ENCODE assay signal across 8 cellular contexts in the genomic region with DNA sequence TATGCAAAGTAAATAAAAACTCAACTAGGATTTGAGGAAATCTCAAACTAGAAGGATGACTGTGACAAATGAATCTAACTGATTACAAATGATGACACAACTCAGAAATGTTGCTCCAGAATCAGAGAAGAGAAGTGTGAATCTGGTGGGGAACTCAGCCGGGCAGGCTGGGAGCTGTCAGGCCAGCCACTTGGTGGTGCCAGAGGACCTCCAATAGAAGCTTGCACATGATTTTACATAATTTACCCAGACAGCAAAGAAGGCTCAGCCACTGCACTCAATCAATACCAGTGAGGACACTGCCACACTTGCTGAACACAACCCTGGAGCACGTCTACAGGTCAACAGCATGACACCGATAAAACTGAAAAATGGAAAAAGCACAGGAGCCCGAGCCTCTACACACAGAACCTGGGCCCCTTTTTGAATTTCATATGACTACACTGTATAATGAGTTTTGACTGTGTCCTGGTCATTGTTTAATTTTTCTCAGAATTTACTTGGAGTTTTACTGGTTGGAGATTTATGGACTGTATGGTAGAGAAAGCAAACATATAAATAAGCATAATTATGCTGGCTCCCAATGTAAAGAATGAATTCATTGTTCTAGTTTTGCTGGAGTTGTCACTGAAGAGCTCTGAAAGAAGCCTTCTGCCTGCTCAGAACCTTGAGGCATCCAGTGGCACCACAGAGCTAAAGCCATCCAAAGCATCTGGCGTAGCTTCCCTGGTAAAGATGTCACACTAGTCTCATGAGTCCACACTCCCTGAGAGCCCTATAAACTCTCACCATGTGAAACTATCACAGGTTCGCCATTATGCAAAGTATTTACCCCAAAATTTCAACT.
DNase-seq lines count a peak whose midpoint lies in the region; ATAC-seq and FAIRE-seq lines count a peak whose summit lies in the region.

No MANE protein-coding gene starts in this region.

- H3K9me3 Mint-ChIP-seq in activated naive CD4-positive, alpha-beta T cell treated with anti-CD3 and anti-CD28 coated beads, Interleukin-2, amount 50 U/mL, for 72 hours, result no peaks in the 10 kb centered on the region

- peak; percentile 60 for FAIRE-seq in HTR-8/SVneo (lab: Jason Lieb, UNC)

- no peak overlapping the region for H3K27ac Mint-ChIP-seq in activated naive CD4-positive, alpha-beta T cell treated with anti-CD3 and anti-CD28 coated beads, Interleukin-2, amount 50 U/mL, for 72 hours

- no peaks in the 10 kb centered on the region for H3K36me3 Mint-ChIP-seq in activated naive CD4-positive, alpha-beta T cell treated with anti-CD3 and anti-CD28 coated beads, Interleukin-2, amount 50 U/mL, for 72 hours

- intact Hi-C loops in Right ventricle myocardium superior (cut with DNase I), result loop anchor here (10.0 kb wide), 1 partner anchor 558 kb away; no protein-coding TSS in a partner anchor

- peak; percentile 85 for DNase-seq in COLO829 (ENCODE audit: low spot score)
- peak; percentile 70 for DNase-seq in HTR-8/SVneo (ENCODE audit: insufficient read length, low spot score)
- DNase-seq in OCI-M1 (lab: John Stamatoyannopoulos, UW), result peak; percentile 81
- peak in 1 of 2 donors; percentile 18 for DNase-seq in activated naive CD4-positive, alpha-beta T cell treated with anti-CD3 and anti-CD28 coated beads, Interleukin-2, amount 50 U/mL, for 72 hours (ENCODE audit: low spot score in 2 of 2)
- peak; percentile 74 for DNase-seq in Right ventricle myocardium superior
- peak; percentile 73 for DNase-seq in pons (ENCODE audit: low spot score)

- ATAC-seq in GM19452 (IDR thresholded peaks at IDR 0.05; ENCODE audit: unreplicated experiment), result peak; percentile 75
- peak; percentile 26 to 80 for ATAC-seq in activated naive CD4-positive, alpha-beta T cell treated with anti-CD3 and anti-CD28 coated beads, Interleukin-2, amount 50 U/mL, for 72 hours
- peak; percentile 92 for ATAC-seq in Right ventricle myocardium superior (ENCODE audit: poor library complexity)
- ATAC-seq in HG03378 (IDR thresholded peaks at IDR 0.05; ENCODE audit: unreplicated experiment), result no peak
